ENCODE assay signal across 27 cellular contexts in the genomic region with DNA sequence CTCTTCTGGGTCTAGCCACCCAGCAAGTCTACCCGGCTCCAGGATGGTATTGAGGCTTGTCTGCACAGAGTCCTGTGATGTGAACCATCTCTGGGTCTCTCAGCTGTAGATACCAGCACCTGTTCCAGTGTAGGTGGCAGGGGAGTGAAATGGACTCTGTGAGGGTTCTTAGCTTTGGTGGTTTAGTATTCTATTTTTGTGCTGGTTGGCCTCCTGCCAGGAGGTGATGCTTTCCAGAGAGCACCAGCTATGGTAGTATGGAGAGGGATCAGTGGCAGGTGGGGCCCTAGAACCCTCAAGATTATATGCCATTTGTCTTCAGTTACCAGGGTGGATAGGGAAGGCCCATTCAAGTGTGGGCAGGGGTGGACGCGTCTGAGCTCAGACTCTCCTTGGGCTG.
"Had no signal": no experiment of that assay in that cellular context is flagged by ENCODE, and none has a peak within 500 bp of the region (broad histone marks: within the 10 kb centered on the region; RNA-seq: fewer than 3 reads in every experiment).

No MANE protein-coding gene starts in this region.

- H3K4me1 ChIP-seq: adrenal gland had no signal

- ATAC-seq: activated T-cell treated with anti-CD3 and anti-CD28 coated beads, Interleukin-2, amount 50 U/mL, for 72 hours; T-cell had no signal

- FAIRE-seq: RCC 7860, TTC549 had no signal

- H3K9me3 ChIP-seq: adrenal gland, MG63 had no signal

- H3K4me3 ChIP-seq: adrenal gland, MG63 had no signal

- H3K27ac ChIP-seq: adrenal gland, KMS-11 had no signal

- H3K27me3 ChIP-seq: adrenal gland had no signal

- DNase-seq: activated CD4-positive, alpha-beta memory T cell treated with anti-CD3 and anti-CD28 coated beads for 36 hours; activated CD4-positive, alpha-beta T cell treated with anti-CD3 and anti-CD28 coated beads, Interleukin-2, amount 10 ng/mL, durations not matched to agents 7 days and 5 days; activated CD4-positive, CD25-positive, alpha-beta regulatory T cell; activated CD8-positive, alpha-beta memory T cell treated with anti-CD3 and anti-CD28 coated beads for 24 hours; activated naive CD4-positive, alpha-beta T cell treated with anti-CD3 and anti-CD28 coated beads, Interleukin-2, amount 50 U/mL, for 16 hours; activated naive CD8-positive, alpha-beta T cell treated with anti-CD3 and anti-CD28 coated beads, Interleukin-2, amount 10 ng/mL, durations not matched to agents 7 days and 5 days; activated T-cell treated with anti-CD3 and anti-CD28 coated beads, Interleukin-2, amount 50 U/mL, for 72 hours; adrenal gland; anterior cingulate cortex; caudate nucleus; MV-4-11; NCI-H1092 treated with DMSO at 0.1 percent for 48 hours; NCI-H1417 treated with DMSO at 0.1 percent for 48 hours; NCI-H1694 treated with DMSO at 0.1 percent for 48 hours; NCI-H2029 treated with DMSO at 0.1 percent for 48 hours; NCI-H2171; NCI-H2227 treated with DMSO at 0.1 percent for 48 hours; NCI-H510A; NCI-H526 treated with DMSO at 0.1 percent for 48 hours; SIG-M5; T-cell; T-helper 2 cell; T1000 had no signal

- H3K9ac ChIP-seq: KMS-11 had no signal

- H3K36me3 ChIP-seq: adrenal gland, MG63 had no signal

- H3K4me2 ChIP-seq: KMS-11 had no signal
